In genomic region chr15:62067448-62068044, GRCh38 we compare ENCODE assay signal across 8 cellular contexts. TPM values are rescaled to one million over a fixed set of nuclear protein-coding genes. Genes with fewer than 3 reads are reported as not detected.
DNase-seq lines count a peak whose midpoint lies in the region; ATAC-seq and TF ChIP-seq lines count a peak whose summit lies in the region.

No MANE protein-coding gene starts in this region.

- in situ Hi-C loops in gastrocnemius medialis (cut with MboI; ENCODE audit: low sequenced_read_pairs in 4 of 4) = loop anchor here in 1 of 4 donors (25.0 kb wide), 1 partner anchor 105 kb away; no protein-coding TSS in a partner anchor

- no peak for TF ChIP-seq POLR2A in gastrocnemius medialis (IDR thresholded peaks at IDR 0.05)

- H3K4me3 ChIP-seq in right cardiac atrium (ENCODE audit: low read length) (peak overlapping the region; percentile 41), gastrocnemius medialis (peak overlapping the region; percentile 50 to 70 (median 62))

- H3K36me3 ChIP-seq in gastrocnemius medialis = no peaks in the 10 kb centered on the region

- no peaks in the 10 kb centered on the region for H3K27me3 ChIP-seq in right cardiac atrium (ENCODE audit: control insufficient read depth, insufficient read depth)
- H3K27me3 ChIP-seq in gastrocnemius medialis = no peaks in the 10 kb centered on the region

- H3K27ac ChIP-seq in right cardiac atrium (ENCODE audit: low read length) (no peak overlapping the region), gastrocnemius medialis (peak overlapping the region in 3 of 4 donors; percentile 14 to 32 (median 24))

- 2% methylated on average over 62 of the region's 62 CpGs for WGBS in right cardiac atrium

- peak in 1 of 5 experiments; percentile 13 for TF ChIP-seq CTCF in gastrocnemius medialis (IDR thresholded peaks at IDR 0.05 in 4 of 5, conservative IDR thresholded peaks at IDR 0.05 in 1 of 5)

- H3K27ac Mint-ChIP-seq in activated naive CD4-positive, alpha-beta T cell treated with anti-CD3 and anti-CD28 coated beads, Interleukin-2, amount 50 U/mL, for 72 hours = peak overlapping the region in 1 of 2 donors; percentile 48

- no peaks in the 10 kb centered on the region for H3K4me1 ChIP-seq in right cardiac atrium (ENCODE audit: control insufficient read depth, insufficient read depth, low read length)
- peaks cover 9 to 12% of the 10 kb centered on the region in 2 donors for H3K4me1 ChIP-seq in gastrocnemius medialis

- H3K9me3 ChIP-seq in right cardiac atrium (ENCODE audit: control insufficient read depth, low read length) = no peaks in the 10 kb centered on the region
- H3K9me3 ChIP-seq in gastrocnemius medialis = no peaks in the 10 kb centered on the region

- ATAC-seq in GM18909 (IDR thresholded peaks at IDR 0.05; ENCODE audit: poor library complexity, unreplicated experiment) = peak; percentile 36
- ATAC-seq in activated naive CD4-positive, alpha-beta T cell treated with anti-CD3 and anti-CD28 coated beads, Interleukin-2, amount 50 U/mL, for 72 hours = peak; percentile 67 to 78
- peak; percentile 48 to 57 for ATAC-seq in right cardiac atrium
- peak; percentile 32 to 49 for ATAC-seq in gastrocnemius medialis
- no peak for ATAC-seq in HG02610 (IDR thresholded peaks at IDR 0.05; ENCODE audit: unreplicated experiment)
- no peak for ATAC-seq in GM21423 (IDR thresholded peaks at IDR 0.05; ENCODE audit: unreplicated experiment)
- no peak for ATAC-seq in HG03460 (IDR thresholded peaks at IDR 0.05; ENCODE audit: unreplicated experiment)

- H3K9me3 Mint-ChIP-seq in activated naive CD4-positive, alpha-beta T cell treated with anti-CD3 and anti-CD28 coated beads, Interleukin-2, amount 50 U/mL, for 72 hours = no peaks in the 10 kb centered on the region

- peak; percentile 44 for DNase-seq in NCI-H2171 (lab: John Stamatoyannopoulos, UW)
- DNase-seq in activated naive CD4-positive, alpha-beta T cell treated with anti-CD3 and anti-CD28 coated beads, Interleukin-2, amount 50 U/mL, for 72 hours (ENCODE audit: low spot score in 2 of 2) = peak; percentile 30 to 57
- peak; percentile 33 to 75 (median 54) for DNase-seq in right cardiac atrium
- DNase-seq in gastrocnemius medialis = no peak

- peaks cover 0 to 7% of the 10 kb centered on the region in 2 donors for H3K36me3 Mint-ChIP-seq in activated naive CD4-positive, alpha-beta T cell treated with anti-CD3 and anti-CD28 coated beads, Interleukin-2, amount 50 U/mL, for 72 hours

- intact Hi-C loops in right cardiac atrium (cut with DNase I) (no loop called here), gastrocnemius medialis (cut with DNase I; ENCODE audit: low total_unique reads) (loop anchor here (5.0 to 10.0 kb wide), 2 partner anchors 47 to 240 kb away; no protein-coding TSS in a partner anchor)

RNA-seq across cellular contexts. Expression of gene C2CD4A, which starts 0.8 kb away (rescaled TPM):
- total RNA-seq in activated naive CD4-positive, alpha-beta T cell treated with anti-CD3 and anti-CD28 coated beads, Interleukin-2, amount 50 U/mL, for 72 hours = under 1 TPM; 0.14 to 0.20 TPM
- total RNA-seq in right cardiac atrium (not detected), gastrocnemius medialis (under 1 TPM in 3 of 4 donors, not detected in 1; 0.23 to 0.66 (median 0.47) TPM)
- 0.02 TPM for polyA plus RNA-seq in right cardiac atrium

RNA-seq across cellular contexts. Expression of gene VPS13C, which starts 7.3 kb away (rescaled TPM):
- total RNA-seq in activated naive CD4-positive, alpha-beta T cell treated with anti-CD3 and anti-CD28 coated beads, Interleukin-2, amount 50 U/mL, for 72 hours = 10 to 100 TPM; 59.4 to 61.0 TPM
- total RNA-seq in right cardiac atrium (10 to 100 TPM; 33.9 to 41.3 (median 36.2) TPM), gastrocnemius medialis (10 to 100 TPM; 27.6 to 79.6 (median 30.5) TPM)
- 14.5 TPM for polyA plus RNA-seq in right cardiac atrium

Comparison
In these comparisons a context has a peak if more than half of its experiments do, and no peak if none do; other contexts are left out.
1. ATAC-seq: peak in GM18909 (single experiment), activated naive CD4-positive, alpha-beta T cell treated with anti-CD3 and anti-CD28 coated beads, Interleukin-2, amount 50 U/mL, for 72 hours (2 of 2), right cardiac atrium (2 of 2) and gastrocnemius medialis (2 of 2); none in HG02610 (single experiment), GM21423 (single experiment) and HG03460 (single experiment).
2. DNase-seq: peak in NCI-H2171 (single experiment), activated naive CD4-positive, alpha-beta T cell treated with anti-CD3 and anti-CD28 coated beads, Interleukin-2, amount 50 U/mL, for 72 hours (2 of 2) and right cardiac atrium (3 of 3); none in gastrocnemius medialis (0 of 2).